ENCODE assay signal across 24 cellular contexts in genomic region chr12:124733086-124733485, GRCh38.
DNase-seq lines count a peak whose midpoint lies in the region; ATAC-seq and TF ChIP-seq lines count a peak whose summit lies in the region.
"Had no signal": no experiment of that assay in that cellular context is flagged by ENCODE, and none has a peak within 500 bp of the region (broad histone marks: within the 10 kb centered on the region; RNA-seq: fewer than 3 reads in every experiment).

No MANE protein-coding gene starts in this region.

- H3K9ac ChIP-seq in mammary epithelial cell (ENCODE audit: insufficient read depth, low read length), result no peak overlapping the region

- H3K36me3 Mint-ChIP-seq in activated naive CD4-positive, alpha-beta T cell treated with anti-CD3 and anti-CD28 coated beads, Interleukin-2, amount 50 U/mL, for 24 hours, result no peaks in the 10 kb centered on the region
- H3K36me3 Mint-ChIP-seq in activated naive CD4-positive, alpha-beta T cell treated with anti-CD3 and anti-CD28 coated beads, Interleukin-2, amount 10 ng/mL, durations not matched to agents 7 days and 5 days, result no peaks in the 10 kb centered on the region

- no peaks in the 10 kb centered on the region for H3K27me3 Mint-ChIP-seq in activated naive CD4-positive, alpha-beta T cell treated with anti-CD3 and anti-CD28 coated beads, Interleukin-2, amount 50 U/mL, for 24 hours
- peaks cover 35% of the 10 kb centered on the region for H3K27me3 Mint-ChIP-seq in activated naive CD4-positive, alpha-beta T cell treated with anti-CD3 and anti-CD28 coated beads, Interleukin-2, amount 10 ng/mL, durations not matched to agents 7 days and 5 days

- dilution Hi-C loops in mammary epithelial cell (cut with HindIII; ENCODE audit: low sequenced_read_pairs), result loop anchor here (5.0 to 10.0 kb wide), 6 partner anchors 51 to 638 kb away; no protein-coding TSS in a partner anchor

- in situ Hi-C loops in mammary epithelial cell (cut with MboI; ENCODE audit: low sequenced_read_pairs in 2 of 2), result no loop called here

- no peak overlapping the region for H3K4me3 Mint-ChIP-seq in activated naive CD4-positive, alpha-beta T cell treated with anti-CD3 and anti-CD28 coated beads, Interleukin-2, amount 50 U/mL, for 24 hours
- no peak overlapping the region for H3K4me3 Mint-ChIP-seq in activated naive CD4-positive, alpha-beta T cell treated with anti-CD3 and anti-CD28 coated beads, Interleukin-2, amount 10 ng/mL, durations not matched to agents 7 days and 5 days
- H3K4me3 Mint-ChIP-seq: activated naive CD4-positive, alpha-beta T cell treated with anti-CD3 and anti-CD28 coated beads for 36 hours; activated T-cell treated with anti-CD3 and anti-CD28 coated beads, Interleukin-2, amount 50 U/mL, for 72 hours; nephron progenitor cell had no signal

- H3K4me2 ChIP-seq in mammary epithelial cell (ENCODE audit: insufficient read depth, low read depth, low read length), result no peak overlapping the region

- intact Hi-C loops in body of pancreas (cut with DNase I) (no loop called here), lower lobe of right lung (cut with DNase I) (no loop called here), sigmoid colon (cut with DNase I) (no loop called here), mammary epithelial cell (cut with micrococcal nuclease) (no loop called here)

- no peak for DNase-seq in activated naive CD4-positive, alpha-beta T cell treated with anti-CD3 and anti-CD28 coated beads, Interleukin-2, amount 10 ng/mL, durations not matched to agents 7 days and 5 days
- DNase-seq in body of pancreas, result no peak
- no peak for DNase-seq in lower lobe of right lung
- DNase-seq in sigmoid colon, result no peak
- no peak for DNase-seq in stimulated activated CD4-positive, alpha-beta T cell treated with anti-CD3 and anti-CD28 coated beads, Interleukin-12 subunit alpha, Interleukin-12 subunit beta, amount 100 ng/mL, for 4 hours
- DNase-seq in NCI-H187 treated with DMSO at 0.1 percent for 48 hours (lab: John Stamatoyannopoulos, UW), result no peak
- no peak for DNase-seq in mammary epithelial cell
- DNase-seq: activated CD4-positive, alpha-beta T cell treated with anti-CD3 and anti-CD28 coated beads for 48 hours; activated naive CD4-positive, alpha-beta T cell treated with anti-CD3 and anti-CD28 coated beads for 36 hours; activated T-cell treated with anti-CD3 and anti-CD28 coated beads, Interleukin-2, amount 50 U/mL, for 72 hours; AML-193; NCI-H1048; NCI-H2029; NCI-H226; NCI-H748 treated with DMSO at 0.1 percent for 48 hours; nephron progenitor cell; psoas muscle; SIG-M5; small intestine; stimulated activated CD4-positive, alpha-beta T cell treated with anti-CD3 and anti-CD28 coated beads, Interleukin-2, amount 100 ng/mL, for 48 hours; stimulated activated naive CD4-positive, alpha-beta T cell had no signal

- H3K4me1 ChIP-seq in body of pancreas (peaks cover 21% of the 10 kb centered on the region), lower lobe of right lung (peaks cover 33% of the 10 kb centered on the region), sigmoid colon (peaks cover 0 to 24% (median 19%) of the 10 kb centered on the region in 4 donors), mammary epithelial cell (ENCODE audit: insufficient read depth, low read length) (no peaks in the 10 kb centered on the region)

- H4K20me1 ChIP-seq in mammary epithelial cell (ENCODE audit: insufficient read depth, low read length), result no peaks in the 10 kb centered on the region

- TF ChIP-seq POLR2A in body of pancreas (IDR thresholded peaks at IDR 0.05) (no peak), sigmoid colon (IDR thresholded peaks at IDR 0.05) (no peak)

- CTCF ChIA-PET in activated naive CD4-positive, alpha-beta T cell treated with anti-CD3 and anti-CD28 coated beads, Interleukin-2, amount 10 ng/mL, durations not matched to agents 7 days and 5 days (lab: Charles Lee), result interaction anchor here (0.8 kb wide), 1 partner anchor 38 kb away, joined by 4 read pairs; no protein-coding TSS in a partner anchor
- CTCF ChIA-PET in mammary epithelial cell (lab: Charles Lee; ENCODE audit: low non-redundant PET), result interaction anchor here (0.7 kb wide), 1 partner anchor 220 kb away, joined by 3 read pairs; no protein-coding TSS in a partner anchor

- no peak for TF ChIP-seq EP300 in sigmoid colon (IDR thresholded peaks at IDR 0.05)

- no peaks in the 10 kb centered on the region for H3K9me3 Mint-ChIP-seq in activated naive CD4-positive, alpha-beta T cell treated with anti-CD3 and anti-CD28 coated beads, Interleukin-2, amount 50 U/mL, for 24 hours
- H3K9me3 Mint-ChIP-seq in activated naive CD4-positive, alpha-beta T cell treated with anti-CD3 and anti-CD28 coated beads, Interleukin-2, amount 10 ng/mL, durations not matched to agents 7 days and 5 days, result no peaks in the 10 kb centered on the region
- H3K9me3 Mint-ChIP-seq: activated T-cell treated with anti-CD3 and anti-CD28 coated beads, Interleukin-2, amount 50 U/mL, for 72 hours had no signal

- peak overlapping the region; percentile 69 for H3K27ac Mint-ChIP-seq in activated naive CD4-positive, alpha-beta T cell treated with anti-CD3 and anti-CD28 coated beads, Interleukin-2, amount 50 U/mL, for 24 hours
- no peak overlapping the region for H3K27ac Mint-ChIP-seq in activated naive CD4-positive, alpha-beta T cell treated with anti-CD3 and anti-CD28 coated beads, Interleukin-2, amount 10 ng/mL, durations not matched to agents 7 days and 5 days
- H3K27ac Mint-ChIP-seq: activated naive CD4-positive, alpha-beta T cell treated with anti-CD3 and anti-CD28 coated beads for 36 hours; activated T-cell treated with anti-CD3 and anti-CD28 coated beads, Interleukin-2, amount 50 U/mL, for 72 hours; nephron progenitor cell had no signal

- ATAC-seq in body of pancreas (no peak), lower lobe of right lung (no peak)
- ATAC-seq: activated T-cell treated with anti-CD3 and anti-CD28 coated beads, Interleukin-2, amount 50 U/mL, for 72 hours; psoas muscle had no signal

- H3K27me3 ChIP-seq in body of pancreas, result no peaks in the 10 kb centered on the region
- no peaks in the 10 kb centered on the region for H3K27me3 ChIP-seq in lower lobe of right lung (ENCODE audit: low read depth)
- no peaks in the 10 kb centered on the region for H3K27me3 ChIP-seq in sigmoid colon
- H3K27me3 ChIP-seq in mammary epithelial cell (ENCODE audit: insufficient read depth, low read length), result no peaks in the 10 kb centered on the region
- H3K27me3 ChIP-seq: tibial nerve had no signal

- H3K4me1 Mint-ChIP-seq in activated naive CD4-positive, alpha-beta T cell treated with anti-CD3 and anti-CD28 coated beads, Interleukin-2, amount 50 U/mL, for 24 hours, result peaks cover 15% of the 10 kb centered on the region
- H3K4me1 Mint-ChIP-seq in activated naive CD4-positive, alpha-beta T cell treated with anti-CD3 and anti-CD28 coated beads, Interleukin-2, amount 10 ng/mL, durations not matched to agents 7 days and 5 days, result peaks cover 19% of the 10 kb centered on the region

- no peaks in the 10 kb centered on the region for H3K79me2 ChIP-seq in mammary epithelial cell (ENCODE audit: insufficient read depth, low read length)

- no peaks in the 10 kb centered on the region for H3K9me3 ChIP-seq in body of pancreas
- H3K9me3 ChIP-seq in lower lobe of right lung, result no peaks in the 10 kb centered on the region
- no peaks in the 10 kb centered on the region for H3K9me3 ChIP-seq in sigmoid colon
- peaks cover 2% of the 10 kb centered on the region for H3K9me3 ChIP-seq in mammary epithelial cell (replicated peaks; ENCODE audit: insufficient read depth, low read length)
- H3K9me3 ChIP-seq: psoas muscle, tibial nerve had no signal

- no peak overlapping the region for H2AFZ ChIP-seq in mammary epithelial cell (ENCODE audit: low read depth, low read length)

- H3K36me3 ChIP-seq in body of pancreas (replicated peaks in 1 of 2; ENCODE audit: insufficient read depth in 1 of 2, low read depth in 2 of 2) (no peaks in the 10 kb centered on the region), lower lobe of right lung (no peaks in the 10 kb centered on the region), sigmoid colon (no peaks in the 10 kb centered on the region), mammary epithelial cell (ENCODE audit: insufficient read depth, low read length) (no peaks in the 10 kb centered on the region)
- H3K36me3 ChIP-seq: tibial nerve had no signal

- WGBS in body of pancreas, 2 donors, result 30 to 47% methylated on average over 6 of the region's 6 CpGs
- WGBS in sigmoid colon, 2 donors, result 88 to 92% methylated on average over 6 of the region's 6 CpGs
- 81% methylated on average over 6 of the region's 6 CpGs for WGBS in mammary epithelial cell (ENCODE audit: low coverage, missing lambda C conversion rate)

- no TSS peak for BruUV-seq in mammary epithelial cell (replicated peaks; lab: Mats Ljungman, UMichigan)

- TF ChIP-seq CTCF in body of pancreas (IDR thresholded peaks at IDR 0.05), result no peak
- no peak for TF ChIP-seq CTCF in lower lobe of right lung (IDR thresholded peaks at IDR 0.05)
- no peak for TF ChIP-seq CTCF in sigmoid colon (IDR thresholded peaks at IDR 0.05)
- TF ChIP-seq CTCF in mammary epithelial cell (conservative IDR thresholded peaks at IDR 0.05 in 1 of 2, IDR thresholded peaks at IDR 0.05 in 1 of 2; ENCODE audit: extremely low read depth in 1 of 2, insufficient read depth in 1 of 2, low read depth in 1 of 2, low read length in 2 of 2), result no peak

- H3K27ac ChIP-seq in body of pancreas (peak overlapping the region in 3 of 4 donors; percentile 22 to 65 (median 57)), lower lobe of right lung (peak overlapping the region; percentile 68), sigmoid colon (peak overlapping the region; percentile 8 to 77 (median 44)), mammary epithelial cell (ENCODE audit: insufficient read depth, low read depth, low read length) (no peak overlapping the region)
- H3K27ac ChIP-seq: 22Rv1, psoas muscle had no signal

- H3K4me3 ChIP-seq in body of pancreas, result no peak overlapping the region
- H3K4me3 ChIP-seq in lower lobe of right lung, result no peak overlapping the region
- H3K4me3 ChIP-seq in sigmoid colon, result no peak overlapping the region
- no peak overlapping the region for H3K4me3 ChIP-seq in mammary epithelial cell (replicated peaks in 1 of 3; ENCODE audit: insufficient read depth in 1 of 3, low read depth in 2 of 3, low read length in 3 of 3)
- H3K4me3 ChIP-seq: psoas muscle, tibial nerve had no signal
